11 cellular contexts compared by ENCODE assay signal in genomic region chr1:16649390-16649789, GRCh38. TPM values are rescaled to one million over a fixed set of nuclear protein-coding genes. Genes with fewer than 3 reads are reported as not detected.
DNase-seq lines count a peak whose midpoint lies in the region; ATAC-seq and TF ChIP-seq lines count a peak whose summit lies in the region.
"Not testable (repeated sequence)": the region's sequence is repeated elsewhere in the genome, so short reads cannot be mapped to it uniquely, and the experiment has no call there.
"Had no signal": no experiment of that assay in that cellular context is flagged by ENCODE, and none has a peak within 500 bp of the region (broad histone marks: within the 10 kb centered on the region; RNA-seq: fewer than 3 reads in every experiment).

No MANE protein-coding gene starts in this region.

- not testable (repeated sequence) for H3K9me3 ChIP-seq in spleen, uterus

- ATAC-seq in natural killer cell treated with Interleukin-12 subunit alpha and Interleukin-12 subunit beta and Interleukin-15 and Interleukin-18, amount 100 ng/mL, for 72 hours: not testable (repeated sequence)

- intact Hi-C loops in activated CD4-positive, alpha-beta memory T cell treated with anti-CD3 and anti-CD28 coated beads for 36 hours (cut with micrococcal nuclease); spleen (cut with DNase I; ENCODE audit: low total_unique reads); uterus (cut with DNase I; ENCODE audit: low total_unique reads): not testable (repeated sequence)

- CTCF ChIA-PET in activated CD4-positive, alpha-beta memory T cell treated with anti-CD3 and anti-CD28 coated beads for 36 hours (lab: Charles Lee): not testable (repeated sequence)

- not testable (repeated sequence) for H3K27ac ChIP-seq in spleen, uterus

- H3K27ac Mint-ChIP-seq in activated CD4-positive, alpha-beta memory T cell treated with anti-CD3 and anti-CD28 coated beads for 36 hours; natural killer cell treated with Interleukin-12 subunit alpha and Interleukin-12 subunit beta and Interleukin-15 and Interleukin-18, amount 100 ng/mL, for 72 hours: not testable (repeated sequence)

- not testable (repeated sequence) for H3K4me3 ChIP-seq in spleen, uterus

- POLR2A ChIA-PET in activated CD4-positive, alpha-beta memory T cell treated with anti-CD3 and anti-CD28 coated beads for 36 hours (lab: Charles Lee): not testable (repeated sequence)

- peak; percentile 8 for DNase-seq in activated CD4-positive, alpha-beta memory T cell treated with anti-CD3 and anti-CD28 coated beads for 36 hours
- DNase-seq in activated gamma-delta T cell treated with Interleukin-2 at 50 U/mL for 16 hours (peak; percentile 2), ecto neural progenitor cell (ENCODE audit: low spot score) (peak; percentile 52), islet precursor cell (peak; percentile 52), spleen (peak; percentile 51), uterus (peak; percentile 11 to 16)
- peak; percentile 54 for DNase-seq in natural killer cell treated with Interleukin-12 subunit alpha and Interleukin-12 subunit beta and Interleukin-15 and Interleukin-18, amount 100 ng/mL, for 72 hours (ENCODE audit: low spot score)

- H3K4me1 Mint-ChIP-seq in activated CD4-positive, alpha-beta memory T cell treated with anti-CD3 and anti-CD28 coated beads for 36 hours (ENCODE audit: low read depth); natural killer cell treated with Interleukin-12 subunit alpha and Interleukin-12 subunit beta and Interleukin-15 and Interleukin-18, amount 100 ng/mL, for 72 hours (ENCODE audit: low read depth in 2 of 2): not testable (repeated sequence)

- not testable (repeated sequence) for H3K9me3 Mint-ChIP-seq in activated CD4-positive, alpha-beta memory T cell treated with anti-CD3 and anti-CD28 coated beads for 36 hours; natural killer cell treated with Interleukin-12 subunit alpha and Interleukin-12 subunit beta and Interleukin-15 and Interleukin-18, amount 100 ng/mL, for 72 hours

- peak; percentile 5 for TF ChIP-seq CTCF in GM12873 (IDR thresholded peaks at IDR 0.05; ENCODE audit: insufficient read depth, low read depth, low read length, missing control alignments)
- TF ChIP-seq CTCF in spleen (IDR thresholded peaks at IDR 0.05 in 8 of 11, conservative IDR thresholded peaks at IDR 0.05 in 3 of 11); uterus (IDR thresholded peaks at IDR 0.05): not testable (repeated sequence)

- H3K36me3 ChIP-seq in spleen, uterus: not testable (repeated sequence)

- not testable (repeated sequence) for H3K4me3 Mint-ChIP-seq in activated CD4-positive, alpha-beta memory T cell treated with anti-CD3 and anti-CD28 coated beads for 36 hours; natural killer cell treated with Interleukin-12 subunit alpha and Interleukin-12 subunit beta and Interleukin-15 and Interleukin-18, amount 100 ng/mL, for 72 hours

- not testable (repeated sequence) for TF ChIP-seq POLR2A in spleen (IDR thresholded peaks at IDR 0.05); uterus (IDR thresholded peaks at IDR 0.05)

- not testable (repeated sequence) for H3K36me3 Mint-ChIP-seq in activated CD4-positive, alpha-beta memory T cell treated with anti-CD3 and anti-CD28 coated beads for 36 hours; natural killer cell treated with Interleukin-12 subunit alpha and Interleukin-12 subunit beta and Interleukin-15 and Interleukin-18, amount 100 ng/mL, for 72 hours

- not testable (repeated sequence) for H3K27me3 Mint-ChIP-seq in activated CD4-positive, alpha-beta memory T cell treated with anti-CD3 and anti-CD28 coated beads for 36 hours; natural killer cell treated with Interleukin-12 subunit alpha and Interleukin-12 subunit beta and Interleukin-15 and Interleukin-18, amount 100 ng/mL, for 72 hours

- 73 to 87% (median 82%) methylated on average over 1 to 5 of the region's 6 CpGs; no CpG with 5 or more reads in 1 of the 5 donors for WGBS in spleen, 5 donors

- peaks cover 7 to 24% (median 11%) of the 10 kb centered on the region in 6 donors for H3K4me1 ChIP-seq in spleen
- H3K4me1 ChIP-seq in uterus: not testable (repeated sequence)

- peaks cover 0 to 16% (median 0%) of the 10 kb centered on the region in 7 donors for H3K27me3 ChIP-seq in spleen (replicated peaks in 1 of 7)
- not testable (repeated sequence) for H3K27me3 ChIP-seq in uterus

RNA-seq across cellular contexts. Expression of gene RNU1-3, which starts 17.4 kb away (rescaled TPM):
- total RNA-seq in activated CD4-positive, alpha-beta memory T cell treated with anti-CD3 and anti-CD28 coated beads for 36 hours: 1,000 to 10,000 TPM; 1,390 to 1,409 TPM
- 1,000 to 10,000 TPM; 1,591 to 3,879 TPM for total RNA-seq in natural killer cell treated with Interleukin-12 subunit alpha and Interleukin-12 subunit beta and Interleukin-15 and Interleukin-18, amount 100 ng/mL, for 72 hours
- total RNA-seq in spleen: 1,000 to 10,000 TPM in 4 of 7 donors, under 1 TPM in 3; under 0.01 to 8,075 (median 6,234) TPM
- polyA plus RNA-seq in spleen: not detected
- total RNA-seq in uterus: 1,000 to 10,000 TPM in 1 of 4 donors, under 1 TPM in 3; under 0.01 to 2,125 (median under 0.01) TPM
- total RNA-seq: M059J had no signal
- polyA plus RNA-seq: CD8-positive, alpha-beta memory T cell; thymus had no signal

RNA-seq across cellular contexts. Expression of gene NBPF1, which starts 36.0 kb away (rescaled TPM):
- total RNA-seq in activated CD4-positive, alpha-beta memory T cell treated with anti-CD3 and anti-CD28 coated beads for 36 hours: 1 to 10 TPM; 1.9 to 2.4 TPM
- 10 to 100 TPM in 1 of 2 donors, 1 to 10 TPM in 1; 6.3 to 10.0 TPM for total RNA-seq in natural killer cell treated with Interleukin-12 subunit alpha and Interleukin-12 subunit beta and Interleukin-15 and Interleukin-18, amount 100 ng/mL, for 72 hours
- total RNA-seq in spleen (10 to 100 TPM; 22.0 to 60.7 (median 33.7) TPM), uterus (100 to 1,000 TPM in 1 of 4 donors, 10 to 100 TPM in 3; 29.4 to 178 (median 39.2) TPM)
- polyA plus RNA-seq in spleen: 1 to 10 TPM; 1.3 to 7.2 (median 2.9) TPM

Comparison
In these comparisons a context has a peak if more than half of its experiments do, and no peak if none do; other contexts are left out.
1. DNase-seq: peak in every context shown above with its lines; median percentile 54 in natural killer cell treated with Interleukin-12 subunit alpha and Interleukin-12 subunit beta and Interleukin-15 and Interleukin-18, amount 100 ng/mL, for 72 hours; 52 in ecto neural progenitor cell; 52 in islet precursor cell; 51 in spleen; 14 in uterus; 8 in activated CD4-positive, alpha-beta memory T cell treated with anti-CD3 and anti-CD28 coated beads for 36 hours; 2 in activated gamma-delta T cell treated with Interleukin-2 at 50 U/mL for 16 hours.